ENCODE assay signal across 1 cellular context in genomic region chr5:132461235-132461634, GRCh38.
TF ChIP-seq lines count a peak whose summit lies in the region.

No MANE protein-coding gene starts in this region.

TF ChIP-seq in GM23338, 12 proteins besides CTCF, POLR2A, EP300 and RAD21:
- TF ChIP-seq ZNF462 (CRISPR knock-in tag; IDR thresholded peaks at IDR 0.05) (no peak), ZNF114 (CRISPR knock-in tag; IDR thresholded peaks at IDR 0.05) (no peak), EZH2 (IDR thresholded peaks at IDR 0.05; ENCODE audit: low read depth, unreplicated experiment) (no peak), NANOG (IDR thresholded peaks at IDR 0.05; ENCODE audit: borderline replicate concordance) (no peak), JUNB (IDR thresholded peaks at IDR 0.05; ENCODE audit: unreplicated experiment) (no peak), EZH2phosphoT487 (IDR thresholded peaks at IDR 0.05; ENCODE audit: unreplicated experiment) (no peak), POLR2AphosphoS5 (IDR thresholded peaks at IDR 0.05; ENCODE audit: low read depth) (no peak), ETS1 (IDR thresholded peaks at IDR 0.05) (no peak), REST (IDR thresholded peaks at IDR 0.05; ENCODE audit: unreplicated experiment) (no peak), ZNF331 (CRISPR knock-in tag; IDR thresholded peaks at IDR 0.05; ENCODE audit: low read depth) (no peak), CREB1 (CRISPR knock-in tag; IDR thresholded peaks at IDR 0.05; ENCODE audit: low read depth) (no peak), STAT1 (IDR thresholded peaks at IDR 0.05; ENCODE audit: unreplicated experiment) (no peak)
